Comparison of ENCODE assay signal across 8 cellular contexts in genomic region chr1:26864610-26865480, GRCh38. TPM values are rescaled to one million over a fixed set of nuclear protein-coding genes. Genes with fewer than 3 reads are reported as not detected.
A peak's percentile ranks its signal among the peaks of the same experiment; 100 is the strongest.
DNase-seq lines count a peak whose midpoint lies in the region; ATAC-seq and TF ChIP-seq lines count a peak whose summit lies in the region.

No MANE protein-coding gene starts in this region.

- H3K27me3 ChIP-seq in PC-9 (ENCODE audit: insufficient read depth, low read depth): no peaks in the 10 kb centered on the region
- H3K27me3 ChIP-seq in esophagus (ENCODE audit: control insufficient read depth in 1 of 2, insufficient read depth in 2 of 2, low read length in 2 of 2): no peaks in the 10 kb centered on the region
- H3K27me3 ChIP-seq in mucosa of stomach (ENCODE audit: control insufficient read depth, insufficient read depth, low read length): no peaks in the 10 kb centered on the region

- H3K36me3 Mint-ChIP-seq in activated T-cell treated with anti-CD3 and anti-CD28 coated beads, Interleukin-2, amount 50 U/mL, for 4 hours (ENCODE audit: insufficient read depth): no peaks in the 10 kb centered on the region

- no peaks in the 10 kb centered on the region for H4K20me1 ChIP-seq in PC-9 (ENCODE audit: insufficient read depth)

- peak overlapping the region; percentile 97 for H3K9ac ChIP-seq in mucosa of stomach (ENCODE audit: low read length)

- POLR2A ChIA-PET in PC-9 (lab: Charles Lee; ENCODE audit: unreplicated experiment): interaction anchor here (0.5 to 3.2 kb wide), 14 partner anchors 10 to 631 kb away, joined by 3 to 42 read pairs (median 4); partner anchors contain the start of genes CEP85, PIGV and TRNP1

- TSS peak; percentile 82 for BruUV-seq in PC-9 (replicated peaks; lab: Mats Ljungman, UMichigan)

- peaks cover 25% of the 10 kb centered on the region for H3K4me1 Mint-ChIP-seq in activated T-cell treated with anti-CD3 and anti-CD28 coated beads, Interleukin-2, amount 50 U/mL, for 4 hours (ENCODE audit: low read depth)

- H3K27ac ChIP-seq in PC-9 (peak overlapping the region; percentile 100), esophagus (ENCODE audit: low read depth in 2 of 2, low read length in 1 of 2) (peak overlapping the region; percentile 95 to 97)

- peak overlapping the region; percentile 85 for H3K4me2 ChIP-seq in PC-9

- no peaks in the 10 kb centered on the region for H3K9me3 Mint-ChIP-seq in activated T-cell treated with anti-CD3 and anti-CD28 coated beads, Interleukin-2, amount 50 U/mL, for 4 hours

- 0% methylated on average over 75 of the region's 75 CpGs for WGBS in esophagus, 2 donors

- H3K27me3 Mint-ChIP-seq in activated T-cell treated with anti-CD3 and anti-CD28 coated beads, Interleukin-2, amount 50 U/mL, for 4 hours (ENCODE audit: low read depth): no peaks in the 10 kb centered on the region

- H2AFZ ChIP-seq in PC-9: no peak overlapping the region

- CTCF ChIA-PET in PC-9 (lab: Charles Lee): interaction anchor here (0.6 to 2.0 kb wide), 5 partner anchors 16 to 335 kb away, joined by 3 to 9 read pairs (median 5); partner anchors contain the start of gene RPS6KA1

- no peaks in the 10 kb centered on the region for H3K9me3 ChIP-seq in PC-9 (ENCODE audit: insufficient read depth, low read depth)
- no peaks in the 10 kb centered on the region for H3K9me3 ChIP-seq in esophagus (ENCODE audit: control insufficient read depth in 2 of 2, insufficient read depth in 1 of 2, low read depth in 1 of 2, low read length in 1 of 2)
- H3K9me3 ChIP-seq in mucosa of stomach (ENCODE audit: control insufficient read depth, low read length): no peaks in the 10 kb centered on the region

- intact Hi-C loops in PC-9 (cut with micrococcal nuclease; ENCODE audit: unreplicated experiment): loop anchor here (10.0 kb wide), 2 partner anchors 170 to 510 kb away; partner anchors contain the start of genes ARID1A and CRYBG2

- peak; percentile 90 for ATAC-seq in GM21723 (IDR thresholded peaks at IDR 0.05; ENCODE audit: unreplicated experiment)
- peak; percentile 95 to 98 for ATAC-seq in activated T-cell treated with anti-CD3 and anti-CD28 coated beads, Interleukin-2, amount 50 U/mL, for 4 hours

- peaks cover 23% of the 10 kb centered on the region for H3K79me2 ChIP-seq in PC-9 (ENCODE audit: low read depth)

- peaks cover 57% of the 10 kb centered on the region for H3K4me1 ChIP-seq in PC-9 (replicated peaks; ENCODE audit: insufficient read depth)
- no peaks in the 10 kb centered on the region for H3K4me1 ChIP-seq in esophagus (ENCODE audit: control insufficient read depth in 2 of 2, insufficient read depth in 2 of 2, low read length in 1 of 2)
- peaks cover 17% of the 10 kb centered on the region for H3K4me1 ChIP-seq in mucosa of stomach (ENCODE audit: control insufficient read depth, insufficient read depth, low read length)

- peak overlapping the region; percentile 87 for H3K4me3 Mint-ChIP-seq in activated T-cell treated with anti-CD3 and anti-CD28 coated beads, Interleukin-2, amount 50 U/mL, for 4 hours

- no peaks in the 10 kb centered on the region for H3K36me3 ChIP-seq in PC-9 (ENCODE audit: low read depth)
- no peaks in the 10 kb centered on the region for H3K36me3 ChIP-seq in esophagus (ENCODE audit: control insufficient read depth in 2 of 2, insufficient read depth in 2 of 2, low read length in 1 of 2)
- H3K36me3 ChIP-seq in mucosa of stomach (ENCODE audit: control insufficient read depth, insufficient read depth, low read length): no peaks in the 10 kb centered on the region

- H3K4me3 ChIP-seq in PC-9: peak overlapping the region; percentile 85
- H3K4me3 ChIP-seq in esophagus (ENCODE audit: low read depth in 1 of 2, low read length in 2 of 2): peak overlapping the region; percentile 72 to 81
- peak overlapping the region; percentile 84 for H3K4me3 ChIP-seq in mucosa of stomach (ENCODE audit: low read length)

- no peak for TF ChIP-seq CTCF in PC-9 (conservative IDR thresholded peaks at IDR 0.05)

- H3K9me2 ChIP-seq in PC-9 (ENCODE audit: insufficient read depth): no peaks in the 10 kb centered on the region

- DNase-seq in DMS79 (lab: John Stamatoyannopoulos, UW): peak; percentile 95
- peak; percentile 97 for DNase-seq in KG1 (lab: John Stamatoyannopoulos, UW)
- peak; percentile 86 to 98 for DNase-seq in PC-9
- peak; percentile 90 for DNase-seq in activated T-cell treated with anti-CD3 and anti-CD28 coated beads, Interleukin-2, amount 50 U/mL, for 4 hours
- peak; percentile 95 for DNase-seq in stimulated activated CD8-positive, alpha-beta memory T cell treated with anti-CD3 and anti-CD28 coated beads, Interleukin-4, amount 100 ng/mL, for 48 hours

- peaks cover 56% of the 10 kb centered on the region for H3F3A ChIP-seq in PC-9 (ENCODE audit: insufficient read depth, low read depth)

RNA-seq across cellular contexts. Expression of gene SFN, which starts 1.9 kb away (rescaled TPM):
- 326 and 355 TPM in 2 replicates for total RNA-seq in PC-9 (2021)
- under 1 TPM; 0.19 to 0.61 (median 0.24) TPM for total RNA-seq in activated T-cell treated with anti-CD3 and anti-CD28 coated beads, Interleukin-2, amount 50 U/mL, for 4 hours
- 1,000 to 10,000 TPM; 1,075 to 2,440 TPM for polyA plus RNA-seq in esophagus

RNA-seq across cellular contexts. Expression of gene GPN2, which starts 25.2 kb away (rescaled TPM):
- total RNA-seq in PC-9 (2021): 23.8 and 30.6 TPM in 2 replicates
- 10 to 100 TPM; 59.9 to 62.0 (median 61.1) TPM for total RNA-seq in activated T-cell treated with anti-CD3 and anti-CD28 coated beads, Interleukin-2, amount 50 U/mL, for 4 hours
- polyA plus RNA-seq in esophagus: 10 to 100 TPM; 10.4 to 16.4 TPM

RNA-seq across cellular contexts. Expression of gene GPATCH3, which starts 35.4 kb away (rescaled TPM):
- 13.1 and 16.7 TPM in 2 replicates for total RNA-seq in PC-9 (2021)
- total RNA-seq in activated T-cell treated with anti-CD3 and anti-CD28 coated beads, Interleukin-2, amount 50 U/mL, for 4 hours: 10 to 100 TPM; 20.1 to 21.8 (median 20.2) TPM
- 1 to 10 TPM; 6.9 to 7.0 TPM for polyA plus RNA-seq in esophagus

RNA-seq across cellular contexts. Expression of gene ZDHHC18, which starts 38.4 kb away (rescaled TPM):
- 27.2 and 36.1 TPM in 2 replicates for total RNA-seq in PC-9 (2021)
- 10 to 100 TPM; 66.1 to 76.8 (median 71.8) TPM for total RNA-seq in activated T-cell treated with anti-CD3 and anti-CD28 coated beads, Interleukin-2, amount 50 U/mL, for 4 hours
- polyA plus RNA-seq in esophagus: 10 to 100 TPM; 14.4 to 15.0 TPM

RNA-seq across cellular contexts. Expression of gene NR0B2, which starts 48.9 kb away (rescaled TPM):
- total RNA-seq in PC-9 (2021): not detected in 2 replicates
- total RNA-seq in activated T-cell treated with anti-CD3 and anti-CD28 coated beads, Interleukin-2, amount 50 U/mL, for 4 hours: not detected
- polyA plus RNA-seq in esophagus: not detected

Comparison
In these comparisons a context has a peak if more than half of its experiments do, and no peak if none do; other contexts are left out.
1. Peak in every context shown above with its lines: DNase-seq, ATAC-seq, H3K4me3 ChIP-seq and H3K27ac ChIP-seq.
2. RNA of gene SFN, which starts 1.9 kb away (total RNA-seq): 326 to 355 TPM in PC-9; 0.19 to 0.61 TPM in activated T-cell treated with anti-CD3 and anti-CD28 coated beads, Interleukin-2, amount 50 U/mL, for 4 hours; every median in the first group is over 100 times any median in the second.